ENCODE assay signal across 8 cellular contexts in genomic region chr4:48017108-48017527, GRCh38. TPM values are rescaled to one million over a fixed set of nuclear protein-coding genes. Genes with fewer than 3 reads are reported as not detected.
A peak's percentile ranks its signal among the peaks of the same experiment; 100 is the strongest.
DNase-seq lines count a peak whose midpoint lies in the region; ATAC-seq and TF ChIP-seq lines count a peak whose summit lies in the region.

No MANE protein-coding gene starts in this region.

- H3K27ac ChIP-seq in AG04450 (ENCODE audit: low read depth, low read length) = no peak overlapping the region
- H3K27ac ChIP-seq in GM23338 (ENCODE audit: low read depth) = no peak overlapping the region
- H3K27ac ChIP-seq in SJCRH30 = no peak overlapping the region

- DNase-seq in AG04450 (ENCODE audit: low read depth, low spot score) (no peak), GM23338 (ENCODE audit: low spot score) (peak; percentile 73), SJCRH30 (no peak), astrocyte of the hippocampus (ENCODE audit: low read depth, low spot score) (peak; percentile 87), iPS-NIHi11 (ENCODE audit: low spot score) (peak; percentile 64), NCI-H2196 (lab: John Stamatoyannopoulos, UW; ENCODE audit: unreplicated experiment) (no peak), NOMO-1 treated with dmso at 0.1 percent for 144 hours (lab: John Stamatoyannopoulos, UW; ENCODE audit: unreplicated experiment) (no peak)
- peak; percentile 53 for DNase-seq in stimulated activated CD4-positive, alpha-beta T cell treated with anti-CD3 and anti-CD28 coated beads, Interleukin-12 subunit alpha, Interleukin-12 subunit beta, amount 100 ng/mL, for 4 hours

- peaks cover 2% of the 10 kb centered on the region; the same call in 1 of the 3 replicates for H3K9me3 Mint-ChIP-seq in GM23338

- peak overlapping the region; percentile 99 for H2AFZ ChIP-seq in GM23338

- H3K27ac Mint-ChIP-seq in GM23338 = peak overlapping the region; percentile 56; the same call in 1 of the 2 replicates

- peak overlapping the region; percentile 98 for H3K4me2 ChIP-seq in GM23338

- peak; percentile 66 for ATAC-seq in GM23338

- H3K36me3 ChIP-seq in GM23338 (ENCODE audit: insufficient read depth) (no peaks in the 10 kb centered on the region), SJCRH30 (no peaks in the 10 kb centered on the region)

- peaks cover 8% of the 10 kb centered on the region for H3K27me3 ChIP-seq in AG04450 (ENCODE audit: control insufficient read depth, insufficient read depth, low read length)
- H3K27me3 ChIP-seq in GM23338 (ENCODE audit: insufficient read depth) = peaks cover 17% of the 10 kb centered on the region
- H3K27me3 ChIP-seq in SJCRH30 = no peaks in the 10 kb centered on the region

- H3K27me3 Mint-ChIP-seq in GM23338 (ENCODE audit: insufficient read depth, low read depth, poor library complexity) = peaks cover 10% of the 10 kb centered on the region

- peaks cover 8% of the 10 kb centered on the region; the same call in 1 of the 2 replicates for H3K9me2 ChIP-seq in GM23338 (ENCODE audit: insufficient read depth)

- peaks cover 11% of the 10 kb centered on the region for H3K4me1 Mint-ChIP-seq in GM23338

- CTCF ChIA-PET in AG04450 (lab: Charles Lee) = interaction anchor here (2.0 kb wide), 1 partner anchor 17 kb away, joined by 10 read pairs; no protein-coding TSS in a partner anchor

- H3K4me1 ChIP-seq in GM23338 (ENCODE audit: insufficient read depth) = peaks cover 15% of the 10 kb centered on the region; the same call in 1 of the 2 replicates
- H3K4me1 ChIP-seq in SJCRH30 = no peaks in the 10 kb centered on the region

- POLR2A ChIA-PET in AG04450 (lab: Yijun Ruan, JAX) = no interaction called here

- H3K36me3 Mint-ChIP-seq in GM23338 (ENCODE audit: low read depth) = peaks cover 11% of the 10 kb centered on the region

- peaks cover 5% of the 10 kb centered on the region; the same call in 1 of the 2 replicates for H3F3A ChIP-seq in GM23338 (replicated peaks; ENCODE audit: low read depth)

- H3K4me3 ChIP-seq in AG04450 (ENCODE audit: low read depth, low read length) (peak overlapping the region; percentile 63), GM23338 (peak overlapping the region; percentile 97), SJCRH30 (peak overlapping the region; percentile 58)

- peaks cover 7% of the 10 kb centered on the region for H4K20me1 ChIP-seq in GM23338 (replicated peaks; ENCODE audit: insufficient read depth)

- H3K9me3 ChIP-seq in AG04450 (ENCODE audit: control insufficient read depth, insufficient read depth, low read length) (no peaks in the 10 kb centered on the region; the same call in 1 of the 2 replicates), SJCRH30 (replicated peaks) (no peaks in the 10 kb centered on the region)

- TF ChIP-seq CTCF in AG04450 (IDR thresholded peaks at IDR 0.05; ENCODE audit: low read depth, low read length) = no peak
- TF ChIP-seq CTCF in GM23338 (conservative IDR thresholded peaks at IDR 0.05; ENCODE audit: low read depth in 2 of 2) = no peak

- peaks cover 24% of the 10 kb centered on the region for H3K79me2 ChIP-seq in GM23338 (replicated peaks; ENCODE audit: insufficient read depth)

- peak overlapping the region; percentile 92 for H3K4me3 Mint-ChIP-seq in GM23338

TF ChIP-seq in GM23338, 12 proteins besides CTCF, POLR2A, EP300 and RAD21:
- TF ChIP-seq CREB1 (CRISPR knock-in tag; IDR thresholded peaks at IDR 0.05; ENCODE audit: low read depth) = peak; percentile 52; the same call in 1 of the 2 replicates
- no peak for TF ChIP-seq ZNF114 (CRISPR knock-in tag; IDR thresholded peaks at IDR 0.05)
TF ChIP-seq in GM23338: peak in this region for 1.

RNA-seq across cellular contexts. Expression of gene NIPAL1, which starts 0.5 kb away (rescaled TPM):
- polyA plus RNA-seq in AG04450 (2011; rRNA removed) (0.22 and 0.26 TPM in 2 replicates), GM23338 (2016; fragmentation: Nextera tagmentation; extraction: Ambion mirVana) (4.5 and 5.3 TPM in 2 replicates)
- polyA minus RNA-seq in AG04450 (2011; rRNA and poly(A)+ RNA removed) = 0.18 and 1.2 TPM in 2 replicates
- total RNA-seq in GM23338 (2014; rRNA removed; shearing (Covaris generic)) = 8.2 and 9.2 TPM in 2 replicates
- total RNA-seq in SJCRH30 (2014; rRNA removed; shearing (Covaris generic)) = 0.04 and 0.05 TPM in 2 replicates

RNA-seq across cellular contexts. Expression of gene CNGA1, which starts 0.6 kb away (rescaled TPM):
- polyA plus RNA-seq in AG04450 (2011; rRNA removed) (not detected in 2 replicates), GM23338 (2016; fragmentation: Nextera tagmentation; extraction: Ambion mirVana) (4.9 and 6.2 TPM in 2 replicates)
- polyA minus RNA-seq in AG04450 (2011; rRNA and poly(A)+ RNA removed) = not detected in 2 replicates
- total RNA-seq in GM23338 (2014; rRNA removed; shearing (Covaris generic)) = 2.0 and 3.3 TPM in 2 replicates
- total RNA-seq in SJCRH30 (2014; rRNA removed; shearing (Covaris generic)) = not detected in 2 replicates

Comparison
In these comparisons a context has a peak if more than half of its experiments do, and no peak if none do; other contexts are left out.
1. DNase-seq: peak in GM23338 (single experiment), astrocyte of the hippocampus (single experiment), iPS-NIHi11 (single experiment) and stimulated activated CD4-positive, alpha-beta T cell treated with anti-CD3 and anti-CD28 coated beads, Interleukin-12 subunit alpha, Interleukin-12 subunit beta, amount 100 ng/mL, for 4 hours (single experiment); none in AG04450 (single experiment), SJCRH30 (0 of 2), NCI-H2196 (single experiment) and NOMO-1 treated with dmso at 0.1 percent for 144 hours (single experiment).
2. Peak in every context shown above with its lines, with median percentiles within 50 percentile points of each other: H3K4me3 ChIP-seq.